In the genomic region with DNA sequence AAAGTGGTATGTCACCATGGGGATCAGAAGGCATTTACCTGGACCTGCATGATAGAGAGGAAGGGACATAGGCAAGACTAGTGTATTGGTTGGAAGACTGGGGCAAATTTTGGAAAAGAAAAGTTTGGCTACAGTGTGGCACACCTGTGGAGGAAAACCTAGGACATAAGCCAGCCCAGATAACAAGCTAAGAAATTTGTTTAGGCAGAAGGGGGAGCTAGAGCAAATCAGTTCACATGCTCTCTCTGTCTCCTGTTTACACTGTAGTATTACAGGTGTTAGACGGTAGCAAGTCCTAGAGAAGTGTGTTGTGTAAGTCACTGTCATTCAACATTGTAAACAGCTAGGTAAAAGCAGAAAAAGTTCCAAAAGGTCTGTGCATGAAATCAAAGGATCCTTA, we compare ENCODE assay signal across 1 cellular context.
TF ChIP-seq lines count a peak whose summit lies in the region.

No MANE protein-coding gene starts in this region.

TF ChIP-seq in K562, 482 proteins besides CTCF, POLR2A, EP300 and RAD21 (continued from another document and continues in another):
- TF ChIP-seq MBD1 (CRISPR knock-in tag; IDR thresholded peaks at IDR 0.05) (no peak), MTA1 (IDR thresholded peaks at IDR 0.05; ENCODE audit: borderline replicate concordance) (no peak), ZNF77 (CRISPR knock-in tag; IDR thresholded peaks at IDR 0.05) (no peak), TARDBP (IDR thresholded peaks at IDR 0.05) (no peak), ZNF589 (CRISPR knock-in tag; IDR thresholded peaks at IDR 0.05; ENCODE audit: low read depth) (no peak), ZEB2 (IDR thresholded peaks at IDR 0.05) (peak; percentile 79), DMBX1 (CRISPR knock-in tag; IDR thresholded peaks at IDR 0.05; ENCODE audit: borderline replicate concordance) (no peak; the same call in 1 of the 2 replicates), TRIM24 (IDR thresholded peaks at IDR 0.05) (no peak), SMARCA4 (IDR thresholded peaks at IDR 0.05) (0 out of 2 replicates have a peak, but pooled peaks have one; percentile 29), RNF219 (CRISPR knock-in tag; IDR thresholded peaks at IDR 0.05) (no peak), PHF8 (IDR thresholded peaks at IDR 0.05; ENCODE audit: borderline replicate concordance, low read length) (no peak), EP400 (IDR thresholded peaks at IDR 0.05) (no peak), LEF1 (IDR thresholded peaks at IDR 0.05) (no peak), ZNF282 (CRISPR knock-in tag; IDR thresholded peaks at IDR 0.05) (no peak), SLC30A9 (CRISPR knock-in tag; IDR thresholded peaks at IDR 0.05) (no peak), ZNF445 (CRISPR knock-in tag; IDR thresholded peaks at IDR 0.05; ENCODE audit: low read depth) (no peak), ETS2 (tag; IDR thresholded peaks at IDR 0.05; ENCODE audit: borderline replicate concordance, poor library complexity, severe bottlenecking) (no peak), ARNT (IDR thresholded peaks at IDR 0.05) (peak in 1 of 2 experiments; percentile 73; a peak in 1 of 4 replicates), ZFP1 (CRISPR knock-in tag; IDR thresholded peaks at IDR 0.05) (no peak), FIP1L1 (IDR thresholded peaks at IDR 0.05; ENCODE audit: low read depth, low read length, poor library complexity, severe bottlenecking) (no peak), SRSF7 (optimal IDR thresholded peaks at IDR 0.05; ENCODE audit: low read depth, low read length) (no peak), C11orf30 (IDR thresholded peaks at IDR 0.05; ENCODE audit: low read depth) (no peak), ZBTB7A (IDR thresholded peaks at IDR 0.05; ENCODE audit: borderline replicate concordance, control insufficient read depth, low read depth, low read length) (no peak), PRMT5 (CRISPR knock-in tag; IDR thresholded peaks at IDR 0.05) (no peak), ZFP36 (IDR thresholded peaks at IDR 0.05; ENCODE audit: low read depth, low read length, partially characterized antibody) (no peak), ZNF146 (CRISPR knock-in tag; IDR thresholded peaks at IDR 0.05; ENCODE audit: unreplicated experiment) (no peak), KAT8 (IDR thresholded peaks at IDR 0.05; ENCODE audit: low read depth) (no peak), CHCHD3 (CRISPR knock-in tag; IDR thresholded peaks at IDR 0.05) (no peak), ATF7 (IDR thresholded peaks at IDR 0.05) (no peak), MTA3 (IDR thresholded peaks at IDR 0.05; ENCODE audit: borderline replicate concordance) (no peak), POLR2H (tag; IDR thresholded peaks at IDR 0.05; ENCODE audit: low read depth) (no peak), CXXC5 (CRISPR knock-in tag; IDR thresholded peaks at IDR 0.05) (peak; percentile 28; the same call in 1 of the 2 replicates), PKNOX1 (IDR thresholded peaks at IDR 0.05) (no peak), HDAC3 (IDR thresholded peaks at IDR 0.05; ENCODE audit: borderline replicate concordance, partially characterized antibody) (no peak), CBX3 (IDR thresholded peaks at IDR 0.05; ENCODE audit: borderline replicate concordance in 1 of 2, low read length in 2 of 2) (no peak), ZNF512 (tag; IDR thresholded peaks at IDR 0.05) (no peak), POLR2AphosphoS5 (IDR thresholded peaks at IDR 0.05; ENCODE audit: control insufficient read depth, insufficient read depth, low read depth, low read length) (no peak), RB1 (IDR thresholded peaks at IDR 0.05; ENCODE audit: low read depth) (no peak; the same call in 1 of the 2 replicates), NR2F6 (CRISPR knock-in tag; IDR thresholded peaks at IDR 0.05) (no peak), POLR2G (IDR thresholded peaks at IDR 0.05; ENCODE audit: low read depth, low read length) (no peak), TCF3 (CRISPR knock-in tag; IDR thresholded peaks at IDR 0.05) (0 out of 2 replicates have a peak, but pooled peaks have one; percentile 17), TAF1 (IDR thresholded peaks at IDR 0.05; ENCODE audit: control insufficient read depth, extremely low read depth, insufficient read depth, low read length, severe bottlenecking) (no peak), RFX1 (IDR thresholded peaks at IDR 0.05) (no peak), ZNF253 (CRISPR knock-in tag; conservative IDR thresholded peaks at IDR 0.05) (no peak), SIN3A (IDR thresholded peaks at IDR 0.05; ENCODE audit: borderline replicate concordance in 2 of 2, control insufficient read depth in 1 of 2, low read depth in 2 of 2, low read length in 2 of 2) (no peak), ZBTB9 (CRISPR knock-in tag; IDR thresholded peaks at IDR 0.05) (no peak), ZNF384 (IDR thresholded peaks at IDR 0.05; ENCODE audit: low read depth, low read length) (no peak)
- TF ChIP-seq, protein P1, sequence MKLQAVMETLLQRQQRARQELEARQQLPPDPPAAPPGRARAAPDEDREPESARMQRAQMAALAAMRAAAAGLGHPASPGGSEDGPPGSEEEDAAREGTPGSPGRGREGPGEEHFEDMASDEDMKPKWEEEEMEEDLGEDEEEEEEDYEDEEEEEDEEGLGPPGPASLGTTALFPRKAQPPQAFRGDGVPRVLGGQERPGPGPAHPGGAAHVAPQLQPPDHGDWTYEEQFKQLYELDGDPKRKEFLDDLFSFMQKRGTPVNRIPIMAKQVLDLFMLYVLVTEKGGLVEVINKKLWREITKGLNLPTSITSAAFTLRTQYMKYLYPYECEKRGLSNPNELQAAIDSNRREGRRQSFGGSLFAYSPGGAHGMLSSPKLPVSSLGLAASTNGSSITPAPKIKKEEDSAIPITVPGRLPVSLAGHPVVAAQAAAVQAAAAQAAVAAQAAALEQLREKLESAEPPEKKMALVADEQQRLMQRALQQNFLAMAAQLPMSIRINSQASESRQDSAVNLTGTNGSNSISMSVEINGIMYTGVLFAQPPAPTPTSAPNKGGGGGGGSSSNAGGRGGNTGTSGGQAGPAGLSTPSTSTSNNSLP (IDR thresholded peaks at IDR 0.05; ENCODE audit: borderline replicate concordance, low read depth, low read length), result 0 out of 2 replicates have a peak, but pooled peaks have one; percentile 24
- TF ChIP-seq, protein P2, sequence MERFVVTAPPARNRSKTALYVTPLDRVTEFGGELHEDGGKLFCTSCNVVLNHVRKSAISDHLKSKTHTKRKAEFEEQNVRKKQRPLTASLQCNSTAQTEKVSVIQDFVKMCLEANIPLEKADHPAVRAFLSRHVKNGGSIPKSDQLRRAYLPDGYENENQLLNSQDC (CRISPR knock-in tag; IDR thresholded peaks at IDR 0.05), result no peak
- TF ChIP-seq, protein P3, sequence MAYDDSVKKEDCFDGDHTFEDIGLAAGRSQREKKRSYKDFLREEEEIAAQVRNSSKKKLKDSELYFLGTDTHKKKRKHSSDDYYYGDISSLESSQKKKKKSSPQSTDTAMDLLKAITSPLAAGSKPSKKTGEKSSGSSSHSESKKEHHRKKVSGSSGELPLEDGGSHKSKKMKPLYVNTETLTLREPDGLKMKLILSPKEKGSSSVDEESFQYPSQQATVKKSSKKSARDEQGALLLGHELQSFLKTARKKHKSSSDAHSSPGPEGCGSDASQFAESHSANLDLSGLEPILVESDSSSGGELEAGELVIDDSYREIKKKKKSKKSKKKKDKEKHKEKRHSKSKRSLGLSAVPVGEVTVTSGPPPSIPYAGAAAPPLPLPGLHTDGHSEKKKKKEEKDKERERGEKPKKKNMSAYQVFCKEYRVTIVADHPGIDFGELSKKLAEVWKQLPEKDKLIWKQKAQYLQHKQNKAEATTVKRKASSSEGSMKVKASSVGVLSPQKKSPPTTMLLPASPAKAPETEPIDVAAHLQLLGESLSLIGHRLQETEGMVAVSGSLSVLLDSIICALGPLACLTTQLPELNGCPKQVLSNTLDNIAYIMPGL (CRISPR knock-in tag; IDR thresholded peaks at IDR 0.05), result no peak
- TF ChIP-seq, protein P4, sequence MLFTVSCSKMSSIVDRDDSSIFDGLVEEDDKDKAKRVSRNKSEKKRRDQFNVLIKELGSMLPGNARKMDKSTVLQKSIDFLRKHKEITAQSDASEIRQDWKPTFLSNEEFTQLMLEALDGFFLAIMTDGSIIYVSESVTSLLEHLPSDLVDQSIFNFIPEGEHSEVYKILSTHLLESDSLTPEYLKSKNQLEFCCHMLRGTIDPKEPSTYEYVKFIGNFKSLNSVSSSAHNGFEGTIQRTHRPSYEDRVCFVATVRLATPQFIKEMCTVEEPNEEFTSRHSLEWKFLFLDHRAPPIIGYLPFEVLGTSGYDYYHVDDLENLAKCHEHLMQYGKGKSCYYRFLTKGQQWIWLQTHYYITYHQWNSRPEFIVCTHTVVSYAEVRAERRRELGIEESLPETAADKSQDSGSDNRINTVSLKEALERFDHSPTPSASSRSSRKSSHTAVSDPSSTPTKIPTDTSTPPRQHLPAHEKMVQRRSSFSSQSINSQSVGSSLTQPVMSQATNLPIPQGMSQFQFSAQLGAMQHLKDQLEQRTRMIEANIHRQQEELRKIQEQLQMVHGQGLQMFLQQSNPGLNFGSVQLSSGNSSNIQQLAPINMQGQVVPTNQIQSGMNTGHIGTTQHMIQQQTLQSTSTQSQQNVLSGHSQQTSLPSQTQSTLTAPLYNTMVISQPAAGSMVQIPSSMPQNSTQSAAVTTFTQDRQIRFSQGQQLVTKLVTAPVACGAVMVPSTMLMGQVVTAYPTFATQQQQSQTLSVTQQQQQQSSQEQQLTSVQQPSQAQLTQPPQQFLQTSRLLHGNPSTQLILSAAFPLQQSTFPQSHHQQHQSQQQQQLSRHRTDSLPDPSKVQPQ (CRISPR knock-in tag; IDR thresholded peaks at IDR 0.05; ENCODE audit: borderline replicate concordance), result no peak
